13 cellular contexts compared by ENCODE assay signal in the genomic region with DNA sequence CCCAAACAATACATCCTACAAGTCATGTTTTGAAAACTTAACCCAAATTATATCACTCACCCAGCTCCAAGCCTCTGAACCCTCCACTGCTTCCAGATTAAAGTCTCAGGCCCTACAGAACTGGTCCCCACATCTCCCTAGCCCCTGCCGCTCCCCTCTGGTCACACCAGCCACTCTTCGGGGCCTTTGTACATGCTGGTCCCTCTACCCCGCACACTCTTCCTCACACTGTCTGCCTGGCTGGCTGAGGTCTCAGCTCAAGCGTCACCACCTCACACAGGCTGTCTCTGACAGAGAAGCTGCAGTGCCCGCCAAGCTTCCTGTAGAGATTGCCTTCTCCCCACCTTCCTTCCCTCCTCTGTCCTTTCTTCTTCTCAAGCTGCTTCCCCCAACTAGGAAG.
A peak's percentile ranks its signal among the peaks of the same experiment; 100 is the strongest.
DNase-seq lines count a peak whose midpoint lies in the region; ATAC-seq and TF ChIP-seq lines count a peak whose summit lies in the region.
"Had no signal": no experiment of that assay in that cellular context is flagged by ENCODE, and none has a peak within 500 bp of the region (broad histone marks: within the 10 kb centered on the region; RNA-seq: fewer than 3 reads in every experiment).

No MANE protein-coding gene starts in this region.

- peaks cover 52% of the 10 kb centered on the region for H3K36me3 Mint-ChIP-seq in stimulated activated naive CD8-positive, alpha-beta T cell treated with anti-CD3 and anti-CD28 coated beads, Interleukin-15, Interleukin-2, amounts not matched to agents 100 ng/mL and 50 ng/mL, for 24 hours (ENCODE audit: low read depth)
- H3K36me3 Mint-ChIP-seq in activated naive CD8-positive, alpha-beta T cell treated with anti-CD3 and anti-CD28 coated beads, Interleukin-2, amount 10 ng/mL, durations not matched to agents 7 days and 5 days = peaks cover 25% of the 10 kb centered on the region
- H3K36me3 Mint-ChIP-seq in memory B cell = peaks cover 43% of the 10 kb centered on the region

- no peaks in the 10 kb centered on the region for H3K9me3 Mint-ChIP-seq in stimulated activated naive CD8-positive, alpha-beta T cell treated with anti-CD3 and anti-CD28 coated beads, Interleukin-15, Interleukin-2, amounts not matched to agents 100 ng/mL and 50 ng/mL, for 24 hours
- no peaks in the 10 kb centered on the region for H3K9me3 Mint-ChIP-seq in activated naive CD8-positive, alpha-beta T cell treated with anti-CD3 and anti-CD28 coated beads, Interleukin-2, amount 10 ng/mL, durations not matched to agents 7 days and 5 days
- H3K9me3 Mint-ChIP-seq in memory B cell = no peaks in the 10 kb centered on the region
- H3K9me3 Mint-ChIP-seq: H9, neural crest cell had no signal

- POLR2A ChIA-PET in activated naive CD8-positive, alpha-beta T cell treated with anti-CD3 and anti-CD28 coated beads, Interleukin-2, amount 10 ng/mL, durations not matched to agents 7 days and 5 days (lab: Charles Lee) = interaction anchor here (0.8 kb wide), 1 partner anchor 286 kb away, joined by 4 read pairs; a partner anchor contains a TSS

- ATAC-seq in stimulated activated naive CD8-positive, alpha-beta T cell treated with anti-CD3 and anti-CD28 coated beads, Interleukin-15, Interleukin-2, amounts not matched to agents 100 U/mL and 50 U/mL, for 24 hours = no peak
- ATAC-seq in activated naive CD8-positive, alpha-beta T cell treated with anti-CD3 and anti-CD28 coated beads, Interleukin-2, amount 10 ng/mL, durations not matched to agents 7 days and 5 days (ENCODE audit: low read depth) = peak; percentile 4
- ATAC-seq in memory B cell (ENCODE audit: low read depth) = no peak

- H3K36me3 ChIP-seq in right atrium auricular region = peaks cover 29% of the 10 kb centered on the region

- no peak overlapping the region for H3K4me3 ChIP-seq in right atrium auricular region
- H3K4me3 ChIP-seq: MG63, upper lobe of right lung had no signal

- H3K27me3 ChIP-seq in right atrium auricular region = no peaks in the 10 kb centered on the region
- H3K27me3 ChIP-seq: MG63, upper lobe of right lung had no signal

- H3K4me1 Mint-ChIP-seq in stimulated activated naive CD8-positive, alpha-beta T cell treated with anti-CD3 and anti-CD28 coated beads, Interleukin-15, Interleukin-2, amounts not matched to agents 100 ng/mL and 50 ng/mL, for 24 hours (ENCODE audit: low read depth) = peaks cover 13% of the 10 kb centered on the region
- H3K4me1 Mint-ChIP-seq in activated naive CD8-positive, alpha-beta T cell treated with anti-CD3 and anti-CD28 coated beads, Interleukin-2, amount 10 ng/mL, durations not matched to agents 7 days and 5 days = peaks cover 10% of the 10 kb centered on the region
- peaks cover 6% of the 10 kb centered on the region for H3K4me1 Mint-ChIP-seq in memory B cell
- H3K4me1 Mint-ChIP-seq: neural crest cell had no signal

- no peak overlapping the region for H3K27ac ChIP-seq in right atrium auricular region
- H3K27ac ChIP-seq: upper lobe of right lung had no signal

- no peak for TF ChIP-seq CTCF in right atrium auricular region (IDR thresholded peaks at IDR 0.05)

- no peaks in the 10 kb centered on the region for H3K9me3 ChIP-seq in right atrium auricular region
- H3K9me3 ChIP-seq: MG63, upper lobe of right lung had no signal

- no peaks in the 10 kb centered on the region for H3K4me1 ChIP-seq in right atrium auricular region
- H3K4me1 ChIP-seq: upper lobe of right lung had no signal

- H3K4me3 Mint-ChIP-seq in stimulated activated naive CD8-positive, alpha-beta T cell treated with anti-CD3 and anti-CD28 coated beads, Interleukin-15, Interleukin-2, amounts not matched to agents 100 ng/mL and 50 ng/mL, for 24 hours = no peak overlapping the region
- no peak overlapping the region for H3K4me3 Mint-ChIP-seq in activated naive CD8-positive, alpha-beta T cell treated with anti-CD3 and anti-CD28 coated beads, Interleukin-2, amount 10 ng/mL, durations not matched to agents 7 days and 5 days
- H3K4me3 Mint-ChIP-seq in memory B cell = no peak overlapping the region
- H3K4me3 Mint-ChIP-seq: H9, neural crest cell had no signal

- no peaks in the 10 kb centered on the region for H3K27me3 Mint-ChIP-seq in stimulated activated naive CD8-positive, alpha-beta T cell treated with anti-CD3 and anti-CD28 coated beads, Interleukin-15, Interleukin-2, amounts not matched to agents 100 ng/mL and 50 ng/mL, for 24 hours
- no peaks in the 10 kb centered on the region for H3K27me3 Mint-ChIP-seq in activated naive CD8-positive, alpha-beta T cell treated with anti-CD3 and anti-CD28 coated beads, Interleukin-2, amount 10 ng/mL, durations not matched to agents 7 days and 5 days
- no peaks in the 10 kb centered on the region for H3K27me3 Mint-ChIP-seq in memory B cell

- H3K27ac Mint-ChIP-seq in stimulated activated naive CD8-positive, alpha-beta T cell treated with anti-CD3 and anti-CD28 coated beads, Interleukin-15, Interleukin-2, amounts not matched to agents 100 ng/mL and 50 ng/mL, for 24 hours = peak overlapping the region; percentile 29
- H3K27ac Mint-ChIP-seq in activated naive CD8-positive, alpha-beta T cell treated with anti-CD3 and anti-CD28 coated beads, Interleukin-2, amount 10 ng/mL, durations not matched to agents 7 days and 5 days = peak overlapping the region; percentile 35
- peak overlapping the region; percentile 92 for H3K27ac Mint-ChIP-seq in memory B cell

- no peak for DNase-seq in stimulated activated naive CD8-positive, alpha-beta T cell treated with anti-CD3 and anti-CD28 coated beads, Interleukin-15, Interleukin-2, amounts not matched to agents 100 U/mL and 50 U/mL, for 24 hours
- no peak for DNase-seq in activated naive CD8-positive, alpha-beta T cell treated with anti-CD3 and anti-CD28 coated beads, Interleukin-2, amount 10 ng/mL, durations not matched to agents 7 days and 5 days
- DNase-seq in memory B cell (ENCODE audit: low spot score in 2 of 2) (no peak), right atrium auricular region (ENCODE audit: low spot score) (no peak), DMS 273 (lab: John Stamatoyannopoulos, UW; ENCODE audit: unreplicated experiment) (no peak), cortex of kidney (lab: John Stamatoyannopoulos, UW) (no peak)
- no peak for DNase-seq in stimulated activated CD4-positive, alpha-beta T cell treated with anti-CD3 and anti-CD28 coated beads, Interleukin-4, amount 100 ng/mL, for 4 hours
- DNase-seq: cerebellar nuclear complex had no signal

Comparison
In these comparisons a context has a peak if more than half of its experiments do, and no peak if none do; other contexts are left out.
1. H3K27ac Mint-ChIP-seq: peak in every context shown above with its lines; median percentile 92 in memory B cell; 35 in activated naive CD8-positive, alpha-beta T cell treated with anti-CD3 and anti-CD28 coated beads, Interleukin-2, amount 10 ng/mL, durations not matched to agents 7 days and 5 days; 29 in stimulated activated naive CD8-positive, alpha-beta T cell treated with anti-CD3 and anti-CD28 coated beads, Interleukin-15, Interleukin-2, amounts not matched to agents 100 ng/mL and 50 ng/mL, for 24 hours.